ENCODE assay signal across 18 cellular contexts in the genomic region with DNA sequence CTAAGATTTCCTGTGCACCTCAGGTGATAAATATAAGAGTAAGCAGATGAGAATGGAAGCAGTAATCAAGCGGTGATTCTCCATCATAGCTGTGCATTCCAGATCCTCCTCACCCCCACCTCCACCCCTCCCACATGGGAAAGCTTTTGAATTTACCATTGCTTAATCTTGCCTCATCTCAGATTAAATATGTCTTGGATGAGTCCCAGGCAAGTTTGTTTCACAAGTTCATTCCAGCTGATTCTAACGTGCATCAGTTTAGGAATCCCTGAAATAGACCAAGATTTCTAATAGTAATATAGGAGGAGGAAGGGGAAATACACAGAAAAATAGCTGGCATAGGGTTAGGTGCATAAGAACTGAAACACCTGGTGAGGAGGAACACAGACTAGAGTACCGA.
"Had no signal": no experiment of that assay in that cellular context is flagged by ENCODE, and none has a peak within 500 bp of the region (broad histone marks: within the 10 kb centered on the region; RNA-seq: fewer than 3 reads in every experiment).

No MANE protein-coding gene starts in this region.

- H3K36me3 ChIP-seq: esophagus muscularis mucosa, gastrocnemius medialis, heart right ventricle, left lung, lower lobe of right lung had no signal

- H3K9me3 ChIP-seq: esophagus muscularis mucosa, gastrocnemius medialis, lower lobe of right lung had no signal

- H3K27me3 ChIP-seq: dorsolateral prefrontal cortex, esophagus muscularis mucosa, gastrocnemius medialis, heart right ventricle, left lung had no signal

- H3K27ac ChIP-seq: coronary artery, dorsolateral prefrontal cortex, esophagus muscularis mucosa, gastrocnemius medialis, heart right ventricle, left lung, lower lobe of right lung had no signal

- ATAC-seq: gastrocnemius medialis, heart right ventricle, left cardiac atrium, left lung, left ventricle myocardium superior, lower lobe of right lung had no signal

- H3K4me1 ChIP-seq: esophagus muscularis mucosa, gastrocnemius medialis, heart right ventricle, left lung, lower lobe of right lung had no signal

- DNase-seq: dermis blood vessel endothelial cell; dorsolateral prefrontal cortex; effector CD4-positive, alpha-beta T cell; effector memory CD4-positive, alpha-beta T cell; foreskin melanocyte; gastrocnemius medialis; glutamatergic neuron; head of caudate nucleus; heart right ventricle; hippocampal formation; left cardiac atrium; left lung; left ventricle myocardium superior; lower lobe of right lung; mesendoderm; midbrain had no signal

- H3K4me3 ChIP-seq: coronary artery, dorsolateral prefrontal cortex, esophagus muscularis mucosa, gastrocnemius medialis, heart right ventricle, left lung, lower lobe of right lung had no signal
